Comparison of ENCODE assay signal across 21 cellular contexts in the genomic region with DNA sequence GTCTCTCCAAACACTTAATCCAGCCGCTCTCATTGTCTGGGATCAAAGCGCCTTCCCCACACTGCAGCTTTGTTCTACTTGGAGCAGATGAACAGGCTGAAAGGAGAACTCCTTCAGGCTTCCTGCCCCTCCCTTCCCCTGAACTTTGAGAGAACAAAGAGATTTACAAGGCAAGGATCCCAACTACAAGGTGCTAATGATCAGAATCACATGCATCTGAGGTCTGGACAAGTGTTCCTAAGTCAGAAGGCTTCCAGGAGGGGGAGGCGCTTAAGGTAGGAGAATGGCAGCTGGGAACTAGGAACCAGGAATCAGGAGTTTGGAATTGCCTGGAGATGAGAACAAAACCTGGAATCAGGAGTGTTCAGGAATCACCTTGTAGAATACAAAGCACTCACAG.
DNase-seq lines count a peak whose midpoint lies in the region; ATAC-seq and TF ChIP-seq lines count a peak whose summit lies in the region.
"Had no signal": no experiment of that assay in that cellular context is flagged by ENCODE, and none has a peak within 500 bp of the region (broad histone marks: within the 10 kb centered on the region; RNA-seq: fewer than 3 reads in every experiment).

No MANE protein-coding gene starts in this region.

- peak overlapping the region; percentile 19 to 69 (median 51) for H3K27ac Mint-ChIP-seq in brain
- H3K27ac Mint-ChIP-seq: activated naive CD8-positive, alpha-beta T cell treated with anti-CD3 and anti-CD28 coated beads, Interleukin-2, amount 50 U/mL, for 24 hours; activated T-helper 17 cell treated with anti-CD3 and anti-CD28 coated beads, Interleukin-2, amount 50 U/mL, for 72 hours had no signal

- no peak for TF ChIP-seq POLR2A in spleen (IDR thresholded peaks at IDR 0.05)

- no peak for TF ChIP-seq CTCF in cardiac muscle cell (IDR thresholded peaks at IDR 0.05; ENCODE audit: low read depth, low read length)
- no peak for TF ChIP-seq CTCF in right atrium auricular region (IDR thresholded peaks at IDR 0.05)
- TF ChIP-seq CTCF in brain (conservative IDR thresholded peaks at IDR 0.05), result no peak
- TF ChIP-seq CTCF in colonic mucosa (IDR thresholded peaks at IDR 0.05), result no peak
- no peak for TF ChIP-seq CTCF in spleen (IDR thresholded peaks at IDR 0.05 in 8 of 11, conservative IDR thresholded peaks at IDR 0.05 in 3 of 11)

- H3K9me3 ChIP-seq in cardiac muscle cell (ENCODE audit: low read depth), result no peaks in the 10 kb centered on the region
- peaks cover 0 to 5% of the 10 kb centered on the region in 2 donors for H3K9me3 ChIP-seq in right atrium auricular region
- H3K9me3 ChIP-seq in colonic mucosa, result no peaks in the 10 kb centered on the region
- peaks cover 0 to 11% (median 0%) of the 10 kb centered on the region in 8 donors for H3K9me3 ChIP-seq in spleen
- H3K9me3 ChIP-seq: gastrocnemius medialis, right lobe of liver had no signal

- H3K27me3 Mint-ChIP-seq in brain, result peaks cover 10% of the 10 kb centered on the region
- H3K27me3 Mint-ChIP-seq: activated T-helper 17 cell treated with anti-CD3 and anti-CD28 coated beads, Interleukin-2, amount 50 U/mL, for 72 hours had no signal

- H3K9me3 Mint-ChIP-seq in brain, result peaks cover 0 to 15% (median 0%) of the 10 kb centered on the region in 5 experiments
- H3K9me3 Mint-ChIP-seq: activated naive CD8-positive, alpha-beta T cell treated with anti-CD3 and anti-CD28 coated beads, Interleukin-2, amount 50 U/mL, for 24 hours had no signal

- peaks cover 14% of the 10 kb centered on the region for H3K4me1 ChIP-seq in cardiac muscle cell (ENCODE audit: low read depth)
- H3K4me1 ChIP-seq in right atrium auricular region, result peaks cover 0 to 16% of the 10 kb centered on the region in 2 donors
- no peaks in the 10 kb centered on the region for H3K4me1 ChIP-seq in colonic mucosa
- H3K4me1 ChIP-seq in spleen, result peaks cover 0 to 10% (median 3%) of the 10 kb centered on the region in 6 donors
- H3K4me1 ChIP-seq: gastrocnemius medialis, right lobe of liver, stomach had no signal

- H3K27me3 ChIP-seq in cardiac muscle cell (no peaks in the 10 kb centered on the region), right atrium auricular region (no peaks in the 10 kb centered on the region), colonic mucosa (no peaks in the 10 kb centered on the region), spleen (replicated peaks in 1 of 7) (peaks cover 0 to 18% (median 0%) of the 10 kb centered on the region in 7 donors)
- H3K27me3 ChIP-seq: gastrocnemius medialis, right lobe of liver had no signal

- H3K4me1 Mint-ChIP-seq in brain, result peaks cover 22% of the 10 kb centered on the region
- H3K4me1 Mint-ChIP-seq: activated naive CD8-positive, alpha-beta T cell treated with anti-CD3 and anti-CD28 coated beads, Interleukin-2, amount 50 U/mL, for 24 hours; activated T-helper 17 cell treated with anti-CD3 and anti-CD28 coated beads, Interleukin-2, amount 50 U/mL, for 72 hours had no signal

- ATAC-seq in sciatic nerve, result peak; percentile 81
- ATAC-seq: activated naive CD8-positive, alpha-beta T cell treated with anti-CD3 and anti-CD28 coated beads, Interleukin-2, amount 50 U/mL, for 24 hours; activated T-helper 17 cell treated with anti-CD3 and anti-CD28 coated beads, Interleukin-2, amount 50 U/mL, for 72 hours; gastrocnemius medialis; right lobe of liver had no signal

- H3K4me3 Mint-ChIP-seq in brain, result peak overlapping the region in 3 of 5 experiments; percentile 12 to 38 (median 26)
- H3K4me3 Mint-ChIP-seq: activated naive CD8-positive, alpha-beta T cell treated with anti-CD3 and anti-CD28 coated beads, Interleukin-2, amount 50 U/mL, for 24 hours; activated T-helper 17 cell treated with anti-CD3 and anti-CD28 coated beads, Interleukin-2, amount 50 U/mL, for 72 hours had no signal

- peak; percentile 26 to 34 for DNase-seq in cardiac muscle cell (ENCODE audit: low read depth in 1 of 2, low spot score in 1 of 2)
- DNase-seq in right atrium auricular region (ENCODE audit: low spot score), result no peak
- DNase-seq in iPS-NIHi7 (ENCODE audit: extremely low spot score), result peak; percentile 53
- no peak for DNase-seq in sciatic nerve (ENCODE audit: low spot score)
- DNase-seq in colonic mucosa, result no peak
- no peak for DNase-seq in NCI-H187 treated with DMSO at 0.1 percent for 48 hours (lab: John Stamatoyannopoulos, UW)
- no peak for DNase-seq in spleen
- DNase-seq: activated CD4-positive, alpha-beta T cell treated with anti-CD3 and anti-CD28 coated beads for 1 hour; activated naive CD8-positive, alpha-beta T cell treated with anti-CD3 and anti-CD28 coated beads, Interleukin-2, amount 50 U/mL, for 24 hours; C1 segment of cervical spinal cord; central memory CD4-positive, alpha-beta T cell; gastrocnemius medialis; midbrain; NCI-H1105; NK-92 treated with Interleukin-12 subunit alpha and Interleukin-12 subunit beta, amount 100 ng/mL, for 24 hours; right lobe of liver; stimulated activated CD4-positive, alpha-beta T cell treated with anti-CD3 and anti-CD28 coated beads, Interleukin-1b, Interleukin-23, amount 100 ng/mL, for 48 hours; stomach had no signal

- H3K4me3 ChIP-seq in cardiac muscle cell (no peak overlapping the region), right atrium auricular region (no peak overlapping the region), colonic mucosa (no peak overlapping the region), spleen (no peak overlapping the region)
- H3K4me3 ChIP-seq: gastrocnemius medialis, right lobe of liver, stomach had no signal

- H3K36me3 Mint-ChIP-seq in brain, result no peaks in the 10 kb centered on the region

- H3K27ac ChIP-seq in cardiac muscle cell, result no peak overlapping the region
- no peak overlapping the region for H3K27ac ChIP-seq in right atrium auricular region
- no peak overlapping the region for H3K27ac ChIP-seq in colonic mucosa
- H3K27ac ChIP-seq in spleen, result no peak overlapping the region
- H3K27ac ChIP-seq: gastrocnemius medialis, KMS-11, right lobe of liver, stomach had no signal

- no peak overlapping the region for H3K9ac ChIP-seq in colonic mucosa (ENCODE audit: low read depth in 2 of 2, low read length in 2 of 2)
- H3K9ac ChIP-seq: KMS-11 had no signal

- WGBS in spleen, 5 donors, result 46 to 62% (median 51%) methylated on average over 3 of the region's 3 CpGs

- H3K36me3 ChIP-seq in cardiac muscle cell (no peaks in the 10 kb centered on the region), right atrium auricular region (no peaks in the 10 kb centered on the region), colonic mucosa (no peaks in the 10 kb centered on the region), spleen (no peaks in the 10 kb centered on the region)
- H3K36me3 ChIP-seq: gastrocnemius medialis, right lobe of liver, stomach had no signal

- intact Hi-C loops in sciatic nerve (cut with DNase I) (no loop called here), colonic mucosa (cut with DNase I) (no loop called here), spleen (cut with DNase I; ENCODE audit: low total_unique reads) (no loop called here)

Comparison
In these comparisons a context has a peak if more than half of its experiments do, and no peak if none do; other contexts are left out.
1. DNase-seq: peak in cardiac muscle cell (2 of 2) and iPS-NIHi7 (single experiment); none in right atrium auricular region (single experiment), sciatic nerve (single experiment), colonic mucosa (single experiment), NCI-H187 treated with DMSO at 0.1 percent for 48 hours (single experiment) and spleen (single experiment).